Comparison of ENCODE assay signal across 23 cellular contexts in the genomic region with DNA sequence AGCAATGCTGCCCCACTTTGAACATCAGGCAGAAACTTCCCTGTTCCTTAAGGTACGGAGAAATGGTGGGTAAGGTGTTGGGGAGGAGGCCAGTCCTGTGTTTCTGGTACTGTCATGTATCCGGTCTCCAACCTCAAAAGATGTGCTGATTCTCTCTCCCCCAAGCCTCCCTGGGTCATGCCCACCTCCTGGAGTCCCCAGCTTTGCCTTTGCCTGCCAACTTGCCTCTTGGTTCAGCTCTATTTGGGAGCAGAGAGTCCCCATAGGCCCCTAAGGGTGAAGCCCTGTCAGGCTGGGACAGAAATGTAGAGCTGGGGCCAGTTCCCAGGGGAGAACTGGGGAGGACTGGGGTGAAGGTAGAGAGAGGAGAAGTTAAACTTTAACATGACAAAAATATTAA. TPM values are rescaled to one million over a fixed set of nuclear protein-coding genes. Genes with fewer than 3 reads are reported as not detected.
DNase-seq lines count a peak whose midpoint lies in the region; ATAC-seq and TF ChIP-seq lines count a peak whose summit lies in the region.
"Had no signal": no experiment of that assay in that cellular context is flagged by ENCODE, and none has a peak within 500 bp of the region (broad histone marks: within the 10 kb centered on the region; RNA-seq: fewer than 3 reads in every experiment).

No MANE protein-coding gene starts in this region.

- no peak overlapping the region for H3K27ac Mint-ChIP-seq in activated naive CD4-positive, alpha-beta T cell treated with anti-CD3 and anti-CD28 coated beads, Interleukin-2, amount 10 ng/mL, durations not matched to agents 7 days and 5 days
- H3K27ac Mint-ChIP-seq in activated T-cell treated with anti-CD3 and anti-CD28 coated beads, Interleukin-2, amount 50 U/mL, for 72 hours, result peak overlapping the region; percentile 97
- H3K27ac Mint-ChIP-seq: CD4-positive, alpha-beta T cell; mesothelial cell of epicardium; nephron progenitor cell had no signal

- peaks cover 3% of the 10 kb centered on the region for H3K4me1 ChIP-seq in colonic mucosa
- peaks cover 10% of the 10 kb centered on the region for H3K4me1 ChIP-seq in effector memory CD4-positive, alpha-beta T cell (ENCODE audit: control insufficient read depth, insufficient read depth, low read length, poor library complexity, severe bottlenecking)
- H3K4me1 ChIP-seq: prostate gland had no signal

- peaks cover 25% of the 10 kb centered on the region for H3K27me3 ChIP-seq in colonic mucosa
- no peaks in the 10 kb centered on the region for H3K27me3 ChIP-seq in effector memory CD4-positive, alpha-beta T cell (replicated peaks; ENCODE audit: control insufficient read depth, insufficient read depth, low read length, poor library complexity, severe bottlenecking)

- H3K27ac ChIP-seq in colonic mucosa, result no peak overlapping the region
- no peak overlapping the region for H3K27ac ChIP-seq in effector memory CD4-positive, alpha-beta T cell (ENCODE audit: insufficient read depth, low read length, poor library complexity, severe bottlenecking)
- H3K27ac ChIP-seq: left lung, prostate gland had no signal

- no peak overlapping the region for H3K4me3 Mint-ChIP-seq in activated naive CD4-positive, alpha-beta T cell treated with anti-CD3 and anti-CD28 coated beads, Interleukin-2, amount 10 ng/mL, durations not matched to agents 7 days and 5 days
- peak overlapping the region in 1 of 2 donors; percentile 83 for H3K4me3 Mint-ChIP-seq in activated T-cell treated with anti-CD3 and anti-CD28 coated beads, Interleukin-2, amount 50 U/mL, for 72 hours
- H3K4me3 Mint-ChIP-seq: mesothelial cell of epicardium, nephron progenitor cell had no signal

- intact Hi-C loops in colonic mucosa (cut with DNase I), result no loop called here

- peaks cover 85% of the 10 kb centered on the region for H3K4me1 Mint-ChIP-seq in activated naive CD4-positive, alpha-beta T cell treated with anti-CD3 and anti-CD28 coated beads, Interleukin-2, amount 10 ng/mL, durations not matched to agents 7 days and 5 days
- H3K4me1 Mint-ChIP-seq in activated T-cell treated with anti-CD3 and anti-CD28 coated beads, Interleukin-2, amount 50 U/mL, for 72 hours (ENCODE audit: low read depth), result peaks cover 89% of the 10 kb centered on the region

- H3K9me3 Mint-ChIP-seq in activated naive CD4-positive, alpha-beta T cell treated with anti-CD3 and anti-CD28 coated beads, Interleukin-2, amount 10 ng/mL, durations not matched to agents 7 days and 5 days, result no peaks in the 10 kb centered on the region
- H3K9me3 Mint-ChIP-seq in activated T-cell treated with anti-CD3 and anti-CD28 coated beads, Interleukin-2, amount 50 U/mL, for 72 hours, result no peaks in the 10 kb centered on the region
- H3K9me3 Mint-ChIP-seq: CD4-positive, alpha-beta T cell; mesothelial cell of epicardium; nephron progenitor cell had no signal

- no peak overlapping the region for H3K4me3 ChIP-seq in colonic mucosa
- no peak overlapping the region for H3K4me3 ChIP-seq in effector memory CD4-positive, alpha-beta T cell (ENCODE audit: insufficient read depth, low read depth, low read length, poor library complexity, severe bottlenecking)
- H3K4me3 ChIP-seq: K562, left lung, prostate gland had no signal

- DNase-seq in activated naive CD4-positive, alpha-beta T cell treated with anti-CD3 and anti-CD28 coated beads, Interleukin-2, amount 10 ng/mL, durations not matched to agents 7 days and 5 days, result peak; percentile 13
- no peak for DNase-seq in activated naive CD4-positive, alpha-beta T cell (lab: John Stamatoyannopoulos, UW)
- no peak for DNase-seq in activated T-cell treated with anti-CD3 and anti-CD28 coated beads, Interleukin-2, amount 50 U/mL, for 72 hours
- DNase-seq in islet precursor cell (peak; percentile 29), NK-92 (lab: John Stamatoyannopoulos, UW; ENCODE audit: unreplicated experiment) (no peak), OCI-M1 (lab: John Stamatoyannopoulos, UW) (no peak), colonic mucosa (no peak)
- DNase-seq in effector memory CD4-positive, alpha-beta T cell, result no peak
- DNase-seq: activated CD4-positive, CD25-positive, alpha-beta regulatory T cell treated with anti-CD3 and anti-CD28 coated beads, Interleukin-2, amount 50 U/mL, for 72 hours; DMS79; head of caudate nucleus; NCI-H1694; NCI-H774; nephron progenitor cell; PC-3; stimulated activated CD4-positive, alpha-beta T cell treated with anti-CD3 and anti-CD28 coated beads, Interleukin-4, amount 100 ng/mL, for 24 hours had no signal

- no peak for TF ChIP-seq CTCF in colonic mucosa (IDR thresholded peaks at IDR 0.05)

- H3K9me3 ChIP-seq in colonic mucosa, result no peaks in the 10 kb centered on the region
- H3K9me3 ChIP-seq in effector memory CD4-positive, alpha-beta T cell (ENCODE audit: control insufficient read depth, low read length), result no peaks in the 10 kb centered on the region
- H3K9me3 ChIP-seq: left lung, prostate gland had no signal

- ATAC-seq in activated T-cell treated with anti-CD3 and anti-CD28 coated beads, Interleukin-2, amount 50 U/mL, for 72 hours (replicated peaks in 1 of 2), result no peak
- ATAC-seq: K562, left lung had no signal

- peaks cover 7% of the 10 kb centered on the region for H3K27me3 Mint-ChIP-seq in activated naive CD4-positive, alpha-beta T cell treated with anti-CD3 and anti-CD28 coated beads, Interleukin-2, amount 10 ng/mL, durations not matched to agents 7 days and 5 days
- no peaks in the 10 kb centered on the region for H3K27me3 Mint-ChIP-seq in activated T-cell treated with anti-CD3 and anti-CD28 coated beads, Interleukin-2, amount 50 U/mL, for 72 hours (ENCODE audit: low read depth)

- no peak overlapping the region for H3K9ac ChIP-seq in colonic mucosa (ENCODE audit: low read depth in 2 of 2, low read length in 2 of 2)

- H3K36me3 ChIP-seq in colonic mucosa, result no peaks in the 10 kb centered on the region
- no peaks in the 10 kb centered on the region for H3K36me3 ChIP-seq in effector memory CD4-positive, alpha-beta T cell (ENCODE audit: control insufficient read depth, insufficient read depth, low read length)
- H3K36me3 ChIP-seq: left lung, prostate gland had no signal

- H3K36me3 Mint-ChIP-seq in activated naive CD4-positive, alpha-beta T cell treated with anti-CD3 and anti-CD28 coated beads, Interleukin-2, amount 10 ng/mL, durations not matched to agents 7 days and 5 days, result no peaks in the 10 kb centered on the region
- peaks cover 10 to 12% of the 10 kb centered on the region in 2 donors for H3K36me3 Mint-ChIP-seq in activated T-cell treated with anti-CD3 and anti-CD28 coated beads, Interleukin-2, amount 50 U/mL, for 72 hours (ENCODE audit: insufficient read depth in 2 of 2)
- H3K36me3 Mint-ChIP-seq: mesothelial cell of epicardium had no signal

- CTCF ChIA-PET in activated naive CD4-positive, alpha-beta T cell treated with anti-CD3 and anti-CD28 coated beads, Interleukin-2, amount 10 ng/mL, durations not matched to agents 7 days and 5 days (lab: Charles Lee), result interaction anchor here (0.5 to 5.6 kb wide), 7 partner anchors 10 to 383 kb away, joined by 3 to 98 read pairs (median 5); no protein-coding TSS in a partner anchor

RNA-seq across cellular contexts. Expression of a gene that starts 1.6 kb away (rescaled TPM):
- 10 to 100 TPM; 27.9 to 45.5 TPM for total RNA-seq in activated T-cell treated with anti-CD3 and anti-CD28 coated beads, Interleukin-2, amount 50 U/mL, for 72 hours
- total RNA-seq in colonic mucosa, result under 1 TPM; 0.40 to 0.49 TPM
- total RNA-seq: mesothelial cell of epicardium, PC-3, SK-MEL-5, skeletal muscle tissue had no signal

RNA-seq across cellular contexts. Expression of a gene that starts 37.4 kb away (rescaled TPM):
- total RNA-seq in activated T-cell treated with anti-CD3 and anti-CD28 coated beads, Interleukin-2, amount 50 U/mL, for 72 hours, result 10 to 100 TPM; 24.2 to 28.7 TPM
- 1 to 10 TPM; 1.3 to 2.9 TPM for total RNA-seq in colonic mucosa

Comparison
In these comparisons a context has a peak if more than half of its experiments do, and no peak if none do; other contexts are left out.
1. DNase-seq: peak in activated naive CD4-positive, alpha-beta T cell treated with anti-CD3 and anti-CD28 coated beads, Interleukin-2, amount 10 ng/mL, durations not matched to agents 7 days and 5 days (single experiment) and islet precursor cell (single experiment); none in activated naive CD4-positive, alpha-beta T cell (0 of 4), activated T-cell treated with anti-CD3 and anti-CD28 coated beads, Interleukin-2, amount 50 U/mL, for 72 hours (0 of 2), NK-92 (single experiment), OCI-M1 (single experiment), colonic mucosa (single experiment) and effector memory CD4-positive, alpha-beta T cell (0 of 3).
2. RNA of a gene that starts 1.6 kb away (total RNA-seq): 27.9 to 45.5 TPM in activated T-cell treated with anti-CD3 and anti-CD28 coated beads, Interleukin-2, amount 50 U/mL, for 72 hours; 0.40 to 0.49 TPM in colonic mucosa; every median in the first group is over 10 times any median in the second.
3. RNA of a gene that starts 37.4 kb away (total RNA-seq): 24.2 to 28.7 TPM in activated T-cell treated with anti-CD3 and anti-CD28 coated beads, Interleukin-2, amount 50 U/mL, for 72 hours; 1.3 to 2.9 TPM in colonic mucosa; every median in the first group is over 4 times any median in the second.